11 cellular contexts compared by ENCODE assay signal in genomic region chr7:102415685-102416225, GRCh38. TPM values are rescaled to one million over a fixed set of nuclear protein-coding genes. Genes with fewer than 3 reads are reported as not detected.
DNase-seq lines count a peak whose midpoint lies in the region; ATAC-seq and TF ChIP-seq lines count a peak whose summit lies in the region.
"Had no signal": no experiment of that assay in that cellular context is flagged by ENCODE, and none has a peak within 500 bp of the region (broad histone marks: within the 10 kb centered on the region; RNA-seq: fewer than 3 reads in every experiment).

No MANE protein-coding gene starts in this region.

- CTCF ChIA-PET in CD8-positive, alpha-beta memory T cell (lab: Charles Lee): interaction anchor here (0.9 to 3.0 kb wide), 8 partner anchors 10 to 50 kb away, joined by 3 to 24 read pairs (median 8); partner anchors contain the start of gene ALKBH4

- 84 to 85% methylated on average over 12 of the region's 12 CpGs for WGBS in testis, 2 donors

- no peaks in the 10 kb centered on the region for H3K36me3 ChIP-seq in CD8-positive, alpha-beta memory T cell (ENCODE audit: insufficient read depth, low read length)
- no peaks in the 10 kb centered on the region for H3K36me3 ChIP-seq in testis (ENCODE audit: low read depth, missing control alignments)

- peak overlapping the region; percentile 47 for H3K4me3 ChIP-seq in CD8-positive, alpha-beta memory T cell (ENCODE audit: low read length)
- no peak overlapping the region for H3K4me3 ChIP-seq in testis

- no peaks in the 10 kb centered on the region for H3K27me3 Mint-ChIP-seq in CD8-positive, alpha-beta memory T cell
- no peaks in the 10 kb centered on the region for H3K27me3 Mint-ChIP-seq in activated T-cell treated with anti-CD3 and anti-CD28 coated beads, Interleukin-2, amount 50 U/mL, for 24 hours
- no peaks in the 10 kb centered on the region for H3K27me3 Mint-ChIP-seq in natural killer cell treated with Interleukin-12 subunit alpha and Interleukin-12 subunit beta and Interleukin-15 and Interleukin-18, amount 100 ng/mL, for 72 hours

- peaks cover 13 to 52% (median 15%) of the 10 kb centered on the region in 3 donors for H3K36me3 Mint-ChIP-seq in CD8-positive, alpha-beta memory T cell
- H3K36me3 Mint-ChIP-seq in activated T-cell treated with anti-CD3 and anti-CD28 coated beads, Interleukin-2, amount 50 U/mL, for 24 hours (ENCODE audit: low read depth): peaks cover 87% of the 10 kb centered on the region
- no peaks in the 10 kb centered on the region for H3K36me3 Mint-ChIP-seq in natural killer cell treated with Interleukin-12 subunit alpha and Interleukin-12 subunit beta and Interleukin-15 and Interleukin-18, amount 100 ng/mL, for 72 hours

- ATAC-seq in HG03066 (IDR thresholded peaks at IDR 0.05; ENCODE audit: low read depth, unreplicated experiment): peak; percentile 50
- peak; percentile 96 to 97 for ATAC-seq in natural killer cell treated with Interleukin-12 subunit alpha and Interleukin-12 subunit beta and Interleukin-15 and Interleukin-18, amount 100 ng/mL, for 72 hours
- no peak for ATAC-seq in HG03520 (IDR thresholded peaks at IDR 0.05; ENCODE audit: unreplicated experiment)
- no peak for ATAC-seq in HG03045 (IDR thresholded peaks at IDR 0.05; ENCODE audit: unreplicated experiment)

- intact Hi-C loops in testis (cut with DNase I; ENCODE audit: low total_unique reads): no loop called here

- TF ChIP-seq CTCF in testis (IDR thresholded peaks at IDR 0.05): no peak

- peak overlapping the region; percentile 93 to 100 (median 97) for H3K27ac Mint-ChIP-seq in CD8-positive, alpha-beta memory T cell
- peak overlapping the region; percentile 94 for H3K27ac Mint-ChIP-seq in activated T-cell treated with anti-CD3 and anti-CD28 coated beads, Interleukin-2, amount 50 U/mL, for 24 hours
- peak overlapping the region; percentile 86 to 92 for H3K27ac Mint-ChIP-seq in natural killer cell treated with Interleukin-12 subunit alpha and Interleukin-12 subunit beta and Interleukin-15 and Interleukin-18, amount 100 ng/mL, for 72 hours

- no peaks in the 10 kb centered on the region for H3K9me3 ChIP-seq in CD8-positive, alpha-beta memory T cell (ENCODE audit: low read length)
- H3K9me3 ChIP-seq in testis: no peaks in the 10 kb centered on the region

- H3K4me1 Mint-ChIP-seq in CD8-positive, alpha-beta memory T cell: peaks cover 51 to 73% (median 70%) of the 10 kb centered on the region in 3 donors
- peaks cover 59% of the 10 kb centered on the region for H3K4me1 Mint-ChIP-seq in activated T-cell treated with anti-CD3 and anti-CD28 coated beads, Interleukin-2, amount 50 U/mL, for 24 hours (ENCODE audit: low read depth)
- H3K4me1 Mint-ChIP-seq in natural killer cell treated with Interleukin-12 subunit alpha and Interleukin-12 subunit beta and Interleukin-15 and Interleukin-18, amount 100 ng/mL, for 72 hours (ENCODE audit: low read depth in 2 of 2): peaks cover 50 to 57% of the 10 kb centered on the region in 2 donors

- H3K27me3 ChIP-seq in CD8-positive, alpha-beta memory T cell (ENCODE audit: insufficient read depth, low read length, poor library complexity, severe bottlenecking): no peaks in the 10 kb centered on the region
- no peaks in the 10 kb centered on the region for H3K27me3 ChIP-seq in testis

- H3K9me3 Mint-ChIP-seq in CD8-positive, alpha-beta memory T cell: no peaks in the 10 kb centered on the region
- H3K9me3 Mint-ChIP-seq in activated T-cell treated with anti-CD3 and anti-CD28 coated beads, Interleukin-2, amount 50 U/mL, for 24 hours: no peaks in the 10 kb centered on the region
- H3K9me3 Mint-ChIP-seq in natural killer cell treated with Interleukin-12 subunit alpha and Interleukin-12 subunit beta and Interleukin-15 and Interleukin-18, amount 100 ng/mL, for 72 hours: no peaks in the 10 kb centered on the region

- peak overlapping the region; percentile 49 to 93 (median 84) for H3K4me3 Mint-ChIP-seq in CD8-positive, alpha-beta memory T cell
- peak overlapping the region; percentile 55 for H3K4me3 Mint-ChIP-seq in activated T-cell treated with anti-CD3 and anti-CD28 coated beads, Interleukin-2, amount 50 U/mL, for 24 hours
- H3K4me3 Mint-ChIP-seq in natural killer cell treated with Interleukin-12 subunit alpha and Interleukin-12 subunit beta and Interleukin-15 and Interleukin-18, amount 100 ng/mL, for 72 hours: peak overlapping the region; percentile 80

- peaks cover 64% of the 10 kb centered on the region for H3K4me1 ChIP-seq in CD8-positive, alpha-beta memory T cell (ENCODE audit: insufficient read depth, low read length)
- no peaks in the 10 kb centered on the region for H3K4me1 ChIP-seq in testis

- TF ChIP-seq POLR2A in testis (IDR thresholded peaks at IDR 0.05): no peak

- DNase-seq in CD8-positive, alpha-beta memory T cell: peak; percentile 52 to 80 (median 63)
- peak; percentile 78 for DNase-seq in activated T-cell treated with anti-CD3 and anti-CD28 coated beads, Interleukin-2, amount 50 U/mL, for 24 hours
- DNase-seq in natural killer cell treated with Interleukin-12 subunit alpha and Interleukin-12 subunit beta and Interleukin-15 and Interleukin-18, amount 100 ng/mL, for 72 hours (ENCODE audit: low spot score): peak; percentile 90
- no peak for DNase-seq in OCI-M1 (lab: John Stamatoyannopoulos, UW)
- no peak for DNase-seq in testis

- H3K27ac ChIP-seq in CD8-positive, alpha-beta memory T cell (ENCODE audit: low read depth, low read length): peak overlapping the region; percentile 45
- H3K27ac ChIP-seq in testis: no peak overlapping the region

- POLR2A ChIA-PET in CD8-positive, alpha-beta memory T cell (lab: Charles Lee): interaction anchor here (0.6 to 1.5 kb wide), 7 partner anchors 10 to 50 kb away, joined by 3 to 22 read pairs (median 3); partner anchors contain the start of gene PRKRIP1

RNA-seq across cellular contexts. Expression of gene ORAI2, which starts 17.6 kb away (rescaled TPM):
- 10 to 100 TPM; 66.9 to 68.9 TPM for total RNA-seq in CD8-positive, alpha-beta memory T cell
- polyA plus RNA-seq in CD8-positive, alpha-beta memory T cell: 47.7 TPM
- 10 to 100 TPM; 56.5 to 70.4 TPM for total RNA-seq in natural killer cell treated with Interleukin-12 subunit alpha and Interleukin-12 subunit beta and Interleukin-15 and Interleukin-18, amount 100 ng/mL, for 72 hours
- 10 to 100 TPM in 1 of 2 donors, 1 to 10 TPM in 1; 9.7 to 10.3 TPM for total RNA-seq in testis
- polyA plus RNA-seq in testis (ENCODE audit: insufficient read depth, low read depth, low replicate concordance): 9.9 TPM

RNA-seq across cellular contexts. Expression of gene PRKRIP1, which starts 19.6 kb away (rescaled TPM):
- total RNA-seq in CD8-positive, alpha-beta memory T cell: 10 to 100 TPM; 26.0 to 27.3 TPM
- polyA plus RNA-seq in CD8-positive, alpha-beta memory T cell: 21.1 TPM
- 10 to 100 TPM; 26.7 to 39.5 TPM for total RNA-seq in natural killer cell treated with Interleukin-12 subunit alpha and Interleukin-12 subunit beta and Interleukin-15 and Interleukin-18, amount 100 ng/mL, for 72 hours
- 10 to 100 TPM; 52.5 to 71.1 TPM for total RNA-seq in testis
- 50.8 TPM for polyA plus RNA-seq in testis (ENCODE audit: insufficient read depth, low read depth, low replicate concordance)

RNA-seq across cellular contexts. Expression of gene ALKBH4, which starts 48.9 kb away (rescaled TPM):
- 10 to 100 TPM; 11.3 to 13.2 TPM for total RNA-seq in CD8-positive, alpha-beta memory T cell
- polyA plus RNA-seq in CD8-positive, alpha-beta memory T cell: 20.1 TPM
- 10 to 100 TPM in 1 of 2 donors, 1 to 10 TPM in 1; 7.8 to 19.3 TPM for total RNA-seq in natural killer cell treated with Interleukin-12 subunit alpha and Interleukin-12 subunit beta and Interleukin-15 and Interleukin-18, amount 100 ng/mL, for 72 hours
- 10 to 100 TPM; 26.7 to 27.7 TPM for total RNA-seq in testis
- polyA plus RNA-seq in testis (ENCODE audit: insufficient read depth, low read depth, low replicate concordance): 9.3 TPM

RNA-seq across cellular contexts. Expression of gene LRWD1, which starts 49.0 kb away (rescaled TPM):
- 10 to 100 TPM; 29.9 to 30.1 TPM for total RNA-seq in CD8-positive, alpha-beta memory T cell
- polyA plus RNA-seq in CD8-positive, alpha-beta memory T cell: 14.6 TPM
- total RNA-seq in natural killer cell treated with Interleukin-12 subunit alpha and Interleukin-12 subunit beta and Interleukin-15 and Interleukin-18, amount 100 ng/mL, for 72 hours: 10 to 100 TPM; 22.9 to 44.2 TPM
- 100 to 1,000 TPM; 221 to 350 TPM for total RNA-seq in testis
- 540 TPM for polyA plus RNA-seq in testis (ENCODE audit: insufficient read depth, low read depth, low replicate concordance)

RNA-seq across cellular contexts. Expression of gene SPDYE6, which starts 59.5 kb away (rescaled TPM):
- not detected for total RNA-seq in CD8-positive, alpha-beta memory T cell
- polyA plus RNA-seq in CD8-positive, alpha-beta memory T cell: 0.89 TPM
- total RNA-seq in natural killer cell treated with Interleukin-12 subunit alpha and Interleukin-12 subunit beta and Interleukin-15 and Interleukin-18, amount 100 ng/mL, for 72 hours: not detected
- total RNA-seq in testis: 1 to 10 TPM; 2.3 to 5.2 TPM
- polyA plus RNA-seq in testis (ENCODE audit: insufficient read depth, low read depth, low replicate concordance): 6.7 TPM
- total RNA-seq: Daoy, NCI-H460, skeletal muscle tissue had no signal

Comparison
In these comparisons a context has a peak if more than half of its experiments do, and no peak if none do; other contexts are left out.
1. DNase-seq: peak in CD8-positive, alpha-beta memory T cell (5 of 5), activated T-cell treated with anti-CD3 and anti-CD28 coated beads, Interleukin-2, amount 50 U/mL, for 24 hours (single experiment) and natural killer cell treated with Interleukin-12 subunit alpha and Interleukin-12 subunit beta and Interleukin-15 and Interleukin-18, amount 100 ng/mL, for 72 hours (single experiment); none in OCI-M1 (single experiment) and testis (single experiment).
2. ATAC-seq: peak in HG03066 (single experiment) and natural killer cell treated with Interleukin-12 subunit alpha and Interleukin-12 subunit beta and Interleukin-15 and Interleukin-18, amount 100 ng/mL, for 72 hours (2 of 2); none in HG03520 (single experiment) and HG03045 (single experiment).
3. RNA of gene ORAI2, which starts 17.6 kb away (total RNA-seq): 56.5 to 70.4 TPM in natural killer cell treated with Interleukin-12 subunit alpha and Interleukin-12 subunit beta and Interleukin-15 and Interleukin-18, amount 100 ng/mL, for 72 hours and 66.9 to 68.9 TPM in CD8-positive, alpha-beta memory T cell; 9.7 to 10.3 TPM in testis; every median in the first group is over 4 times any median in the second.
4. Peak in every context shown above with its lines, with median percentiles within 50 percentile points of each other: H3K27ac Mint-ChIP-seq and H3K4me3 Mint-ChIP-seq.